In genomic region chr10:65931291-65932080, GRCh38 we compare ENCODE assay signal across 17 cellular contexts.
A peak's percentile ranks its signal among the peaks of the same experiment; 100 is the strongest.
DNase-seq lines count a peak whose midpoint lies in the region; ATAC-seq, FAIRE-seq and TF ChIP-seq lines count a peak whose summit lies in the region.
"Had no signal": no experiment of that assay in that cellular context is flagged by ENCODE, and none has a peak within 500 bp of the region (broad histone marks: within the 10 kb centered on the region; RNA-seq: fewer than 3 reads in every experiment).

No MANE protein-coding gene starts in this region.

- H3K9me3 ChIP-seq in SJCRH30 (replicated peaks) (no peaks in the 10 kb centered on the region), keratinocyte (ENCODE audit: control insufficient read depth, low read depth, low read length) (no peaks in the 10 kb centered on the region)

- H3K9ac ChIP-seq in keratinocyte (ENCODE audit: control insufficient read depth, extremely low read depth, insufficient read depth, low read length) = no peak overlapping the region

- H3K27me3 Mint-ChIP-seq in type B pancreatic cell = no peaks in the 10 kb centered on the region

- TF ChIP-seq CTCF in keratinocyte (optimal IDR thresholded peaks at IDR 0.05 in 1 of 3, IDR thresholded peaks at IDR 0.05 in 1 of 3, conservative IDR thresholded peaks at IDR 0.05 in 1 of 3; ENCODE audit: extremely low read depth in 1 of 3, insufficient read depth in 2 of 3, low read length in 3 of 3) (no peak), type B pancreatic cell (conservative IDR thresholded peaks at IDR 0.05) (no peak)

- H3K27ac ChIP-seq in SJCRH30 (peak overlapping the region; percentile 39), keratinocyte (ENCODE audit: control insufficient read depth, insufficient read depth, low read length) (no peak overlapping the region)

- H3K4me1 Mint-ChIP-seq in type B pancreatic cell (ENCODE audit: unreplicated experiment) = no peaks in the 10 kb centered on the region

- ATAC-seq in HG02610 (IDR thresholded peaks at IDR 0.05; ENCODE audit: unreplicated experiment) = no peak
- ATAC-seq: CD8-positive, alpha-beta T cell; Panc1 had no signal

- FAIRE-seq in keratinocyte (lab: Jason Lieb, UNC) = peak; percentile 29
- FAIRE-seq: D721Med, HTR-8/SVneo had no signal

- peak overlapping the region; percentile 24 for H3K4me3 ChIP-seq in SJCRH30
- H3K4me3 ChIP-seq in keratinocyte (ENCODE audit: control insufficient read depth in 2 of 3, extremely low read depth in 1 of 3, insufficient read depth in 2 of 3, low read depth in 1 of 3, low read length in 3 of 3) = no peak overlapping the region

- peak; percentile 1 for DNase-seq in NCI-H2171 (lab: John Stamatoyannopoulos, UW)
- peak; percentile 69 to 88 for DNase-seq in SJCRH30
- DNase-seq in keratinocyte (ENCODE audit: low read depth, low spot score) = no peak
- no peak for DNase-seq in type B pancreatic cell (ENCODE audit: extremely low spot score, unreplicated experiment)
- no peak for DNase-seq in kidney tubule cell (ENCODE audit: low spot score)
- no peak for DNase-seq in activated CD4-positive, CD25-positive, alpha-beta regulatory T cell (lab: John Stamatoyannopoulos, UW)
- DNase-seq: CD8-positive, alpha-beta T cell; H7; NCI-H1436; NCI-H2081 treated with DMSO at 0.1 percent for 48 hours; NCI-H345; NCI-H526 treated with DMSO at 0.1 percent for 48 hours; Right ventricle myocardium superior had no signal

- dilution Hi-C loops in keratinocyte (cut with MboI; ENCODE audit: extremely low pct_ligation_motif_present, low sequenced_read_pairs) = no loop called here

- H3K79me2 ChIP-seq in keratinocyte (ENCODE audit: control insufficient read depth, insufficient read depth, low read length) = no peaks in the 10 kb centered on the region

- no peak overlapping the region for H3K4me3 Mint-ChIP-seq in type B pancreatic cell
- H3K4me3 Mint-ChIP-seq: CD8-positive, alpha-beta T cell had no signal

- no peaks in the 10 kb centered on the region for H3K9me1 ChIP-seq in keratinocyte (ENCODE audit: control insufficient read depth, extremely low read depth, insufficient read depth, low read length)

- H3K4me1 ChIP-seq in SJCRH30 (peaks cover 13% of the 10 kb centered on the region), keratinocyte (ENCODE audit: control insufficient read depth, extremely low read depth, insufficient read depth, low read length) (no peaks in the 10 kb centered on the region)

- H4K20me1 ChIP-seq in keratinocyte (ENCODE audit: control insufficient read depth, extremely low read depth, insufficient read depth, low read length) = no peaks in the 10 kb centered on the region

- H3K27ac Mint-ChIP-seq in type B pancreatic cell = peak overlapping the region; percentile 19
- H3K27ac Mint-ChIP-seq: CD8-positive, alpha-beta T cell had no signal

- H3K27me3 ChIP-seq in SJCRH30 = no peaks in the 10 kb centered on the region
- H3K27me3 ChIP-seq in keratinocyte (ENCODE audit: control insufficient read depth, extremely low read depth, insufficient read depth, low read length) = no peaks in the 10 kb centered on the region

- no peaks in the 10 kb centered on the region for H3K9me3 Mint-ChIP-seq in type B pancreatic cell

- H2AFZ ChIP-seq in keratinocyte (ENCODE audit: control insufficient read depth, low read length) = peak overlapping the region; percentile 10

- H3K4me2 ChIP-seq in keratinocyte (ENCODE audit: control insufficient read depth, extremely low read depth, insufficient read depth, low read depth, low read length) = peak overlapping the region; percentile 44

- H3K36me3 Mint-ChIP-seq in type B pancreatic cell = no peaks in the 10 kb centered on the region
- H3K36me3 Mint-ChIP-seq: CD8-positive, alpha-beta T cell had no signal

- H3K36me3 ChIP-seq in SJCRH30 = no peaks in the 10 kb centered on the region
- no peaks in the 10 kb centered on the region for H3K36me3 ChIP-seq in keratinocyte (ENCODE audit: control insufficient read depth in 2 of 2, extremely low read depth in 1 of 2, insufficient read depth in 2 of 2, low read length in 2 of 2)

Comparison
In these comparisons a context has a peak if more than half of its experiments do, and no peak if none do; other contexts are left out.
1. DNase-seq: peak in NCI-H2171 (single experiment) and SJCRH30 (2 of 2); none in keratinocyte (single experiment), type B pancreatic cell (single experiment), kidney tubule cell (single experiment) and activated CD4-positive, CD25-positive, alpha-beta regulatory T cell (0 of 4).